21 cellular contexts compared by ENCODE assay signal in the genomic region with DNA sequence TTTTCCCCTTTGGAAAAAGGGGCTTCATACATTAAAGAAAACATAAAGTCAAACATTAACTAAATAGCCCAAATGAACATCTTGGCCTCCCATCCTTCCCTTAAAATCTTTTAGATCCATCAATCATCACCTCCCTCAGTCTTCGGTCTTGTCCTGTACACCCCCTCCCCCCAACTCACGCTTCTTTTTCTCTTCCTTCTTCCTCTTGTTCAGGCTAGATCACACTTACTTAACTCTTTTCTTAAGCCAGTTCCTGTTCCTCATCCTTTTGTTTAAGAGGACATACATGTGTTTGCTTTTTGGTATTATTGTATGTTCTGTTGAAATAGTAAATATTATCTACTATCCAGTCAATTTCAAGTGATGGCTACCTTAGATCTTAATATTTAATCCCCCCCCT. TPM values are rescaled to one million over a fixed set of nuclear protein-coding genes. Genes with fewer than 3 reads are reported as not detected.
"Had no signal": no experiment of that assay in that cellular context is flagged by ENCODE, and none has a peak within 500 bp of the region (broad histone marks: within the 10 kb centered on the region; RNA-seq: fewer than 3 reads in every experiment).

No MANE protein-coding gene starts in this region.

- H3K4me1 ChIP-seq: colonic mucosa had no signal

- H3K27ac Mint-ChIP-seq: activated naive CD8-positive, alpha-beta T cell treated with anti-CD3 and anti-CD28 coated beads, Interleukin-2, amount 10 ng/mL, durations not matched to agents 7 days and 5 days; activated T-helper 1 cell treated with anti-CD3 and anti-CD28 coated beads, Interleukin-12 subunit alpha, Interleukin-12 subunit beta, Interleukin-2, Interleukin-4 antibody, amounts not matched to agents 30 ng/mL and 10 ng/mL and 1 ng/mL, durations not matched to agents 14 hours and 24 hours and 36 hours; brain; natural killer cell; T-helper 2 cell treated with Interferon-gamma antibody and Interleukin-4, amounts not matched to agents 5 μg/mL and 100 μg/mL, for 36 hours had no signal

- DNase-seq: activated CD4-positive, CD25-positive, alpha-beta regulatory T cell treated with anti-CD3 and anti-CD28 coated beads, Interleukin-2, amount 50 U/mL, for 72 hours; activated naive CD4-positive, alpha-beta T cell; activated naive CD8-positive, alpha-beta T cell treated with anti-CD3 and anti-CD28 coated beads, Interleukin-2, amount 10 ng/mL, durations not matched to agents 7 days and 5 days; central memory CD4-positive, alpha-beta T cell; colonic mucosa; esophagus squamous epithelium; hippocampal formation; mammary epithelial cell; natural killer cell; sigmoid colon; stimulated activated CD4-positive, alpha-beta T cell treated with anti-CD3 and anti-CD28 coated beads, Interleukin-1b, Interleukin-23, amount 100 ng/mL, for 48 hours; thyroid gland had no signal

- H3K36me3 Mint-ChIP-seq: activated naive CD8-positive, alpha-beta T cell treated with anti-CD3 and anti-CD28 coated beads, Interleukin-2, amount 10 ng/mL, durations not matched to agents 7 days and 5 days; brain; natural killer cell had no signal

- H3K4me1 Mint-ChIP-seq: brain, natural killer cell had no signal

- H3K9me3 ChIP-seq: colonic mucosa, thyroid gland had no signal

- H3K36me3 ChIP-seq: colonic mucosa, esophagus squamous epithelium, sigmoid colon, thyroid gland had no signal

- H3K4me3 ChIP-seq: colonic mucosa, esophagus squamous epithelium, sigmoid colon, thyroid gland had no signal

- H3K9me3 Mint-ChIP-seq: T-helper 2 cell treated with Interferon-gamma antibody and Interleukin-4, amounts not matched to agents 5 μg/mL and 100 μg/mL, for 36 hours had no signal

- H3K27me3 ChIP-seq: colonic mucosa, thyroid gland had no signal

- ATAC-seq: left lobe of liver, natural killer cell had no signal

- H3K4me3 Mint-ChIP-seq: activated naive CD8-positive, alpha-beta T cell treated with anti-CD3 and anti-CD28 coated beads, Interleukin-2, amount 10 ng/mL, durations not matched to agents 7 days and 5 days; activated T-helper 1 cell treated with anti-CD3 and anti-CD28 coated beads, Interleukin-12 subunit alpha, Interleukin-12 subunit beta, Interleukin-2, Interleukin-4 antibody, amounts not matched to agents 30 ng/mL and 10 ng/mL and 1 ng/mL, durations not matched to agents 14 hours and 24 hours and 36 hours; brain; natural killer cell; T-helper 2 cell treated with Interferon-gamma antibody and Interleukin-4, amounts not matched to agents 5 μg/mL and 100 μg/mL, for 36 hours had no signal

- H3K27ac ChIP-seq: colonic mucosa, sigmoid colon, thyroid gland had no signal

RNA-seq across cellular contexts. Expression of gene MFSD6L, which starts 5.5 kb away (rescaled TPM):
- total RNA-seq: activated CD8-positive, alpha-beta memory T cell treated with anti-CD3 and anti-CD28 coated beads for 36 hours; fibroblast of villous mesenchyme; left lobe of liver; mammary epithelial cell; sigmoid colon had no signal
- polyA plus RNA-seq: keratinocyte had no signal

RNA-seq across cellular contexts. Expression of gene SPDYE4, which starts 35.3 kb away (rescaled TPM):
- total RNA-seq: activated CD8-positive, alpha-beta memory T cell treated with anti-CD3 and anti-CD28 coated beads for 36 hours; activated naive CD8-positive, alpha-beta T cell treated with anti-CD3 and anti-CD28 coated beads, Interleukin-2, amount 10 ng/mL, durations not matched to agents 7 days and 5 days; activated T-helper 1 cell treated with anti-CD3 and anti-CD28 coated beads, Interleukin-12 subunit alpha, Interleukin-12 subunit beta, Interleukin-2, Interleukin-4 antibody, amounts not matched to agents 30 ng/mL and 10 ng/mL and 1 ng/mL, durations not matched to agents 14 hours and 24 hours and 36 hours; colonic mucosa; esophagus squamous epithelium; fibroblast of villous mesenchyme; left lobe of liver; mammary epithelial cell; natural killer cell; omental fat pad; sigmoid colon; thyroid gland; urinary bladder had no signal
- polyA plus RNA-seq: keratinocyte, mammary epithelial cell, sigmoid colon, urinary bladder had no signal

RNA-seq across cellular contexts. Expression of gene CCDC42, which starts 49.0 kb away (rescaled TPM):
- total RNA-seq: colonic mucosa, esophagus squamous epithelium, fibroblast of villous mesenchyme, left lobe of liver, mammary epithelial cell, omental fat pad, sigmoid colon, thyroid gland, urinary bladder had no signal
- polyA plus RNA-seq: keratinocyte, mammary epithelial cell had no signal
